ENCODE assay signal across 9 cellular contexts in genomic region chr6:109465772-109466171, GRCh38. TPM values are rescaled to one million over a fixed set of nuclear protein-coding genes. Genes with fewer than 3 reads are reported as not detected.
A peak's percentile ranks its signal among the peaks of the same experiment; 100 is the strongest.
DNase-seq lines count a peak whose midpoint lies in the region; ATAC-seq, FAIRE-seq and TF ChIP-seq lines count a peak whose summit lies in the region.
"Had no signal": no experiment of that assay in that cellular context is flagged by ENCODE, and none has a peak within 500 bp of the region (broad histone marks: within the 10 kb centered on the region; RNA-seq: fewer than 3 reads in every experiment).

No MANE protein-coding gene starts in this region.

- H3K27ac ChIP-seq in pancreas (peak overlapping the region in 3 of 4 donors; percentile 5 to 60 (median 48)), HepG2 (ENCODE audit: extremely low read length, insufficient read depth, low read length) (no peak overlapping the region)

- H3K36me3 ChIP-seq in pancreas (peaks cover 0 to 24% (median 6%) of the 10 kb centered on the region in 3 donors), HepG2 (replicated peaks in 1 of 2; ENCODE audit: control insufficient read depth in 1 of 2, insufficient read depth in 2 of 2, low read length in 2 of 2) (peaks cover 9 to 54% of the 10 kb centered on the region in 2 experiments; a peak in 4 of 5 replicates)

- TF ChIP-seq POLR2A in GM12892 (IDR thresholded peaks at IDR 0.05; ENCODE audit: low read depth, low read length) (no peak), HepG2 (IDR thresholded peaks at IDR 0.05; ENCODE audit: insufficient read depth in 1 of 2, low read depth in 2 of 2, low read length in 2 of 2) (no peak)

- in situ Hi-C loops in HepG2 (cut with HindIII; ENCODE audit: extremely low pct_ligation_motif_present, low pct_unique_long_range_greater_than_20kb) = no loop called here

- FAIRE-seq in GM12892 (lab: Jason Lieb, UNC) (peak; percentile 24), pancreas (lab: Jason Lieb, UNC) (no peak), HepG2 (lab: Jason Lieb, UNC) (no peak)

- 53 to 60% methylated on average over 7 of the region's 7 CpGs for WGBS in pancreas, 2 donors
- no CpG with 5 or more reads among the region's 7 CpGs for WGBS in HepG2 (ENCODE audit: low lambda C conversion rate)

- TF ChIP-seq RAD21 in HepG2 (CRISPR knock-in tag; IDR thresholded peaks at IDR 0.05) = no peak

- intact Hi-C loops in head of caudate nucleus (cut with DNase I) (no loop called here), pancreas (cut with DNase I) (no loop called here), HepG2 (cut with micrococcal nuclease; ENCODE audit: unreplicated experiment) (no loop called here)

- H3K9me3 ChIP-seq in pancreas = no peaks in the 10 kb centered on the region
- no peaks in the 10 kb centered on the region for H3K9me3 ChIP-seq in HepG2 (ENCODE audit: low read length)

- TF ChIP-seq EP300 in HepG2 (IDR thresholded peaks at IDR 0.05; ENCODE audit: low read depth in 2 of 2, low read length in 2 of 2) (no peak), HepG2 (CRISPR knock-in tag; IDR thresholded peaks at IDR 0.05; ENCODE audit: borderline replicate concordance) (no peak)

- H3K4me1 ChIP-seq in pancreas (peaks cover 0 to 8% (median 5%) of the 10 kb centered on the region in 3 donors), HepG2 (ENCODE audit: insufficient read depth, low read length) (no peaks in the 10 kb centered on the region)

- TF ChIP-seq CTCF in pancreas (IDR thresholded peaks at IDR 0.05) (no peak), HepG2 (CRISPR knock-in tag; IDR thresholded peaks at IDR 0.05) (no peak)

- DNase-seq in GM12892 (ENCODE audit: insufficient read length) (no peak), NCI-H2196 (lab: John Stamatoyannopoulos, UW; ENCODE audit: unreplicated experiment) (peak; percentile 93), head of caudate nucleus (peak in 33 of 42 donors; percentile 30 to 81 (median 63)), pancreas (peak in 1 of 6 donors; percentile 56), HepG2 (ENCODE audit: low spot score) (no peak), NCI-H82 treated with DMSO at 0.1 percent for 48 hours (lab: John Stamatoyannopoulos, UW; ENCODE audit: unreplicated experiment) (no peak)
- DNase-seq in stimulated activated CD4-positive, alpha-beta T cell treated with anti-CD3 and anti-CD28 coated beads, Interleukin-2, amount 100 ng/mL, for 48 hours = no peak
- DNase-seq: activated CD4-positive, alpha-beta T cell treated with anti-CD3 and anti-CD28 coated beads, Interleukin-2, amount 50 U/mL, for 1 hour had no signal

- no peak overlapping the region for H3K9ac ChIP-seq in HepG2 (ENCODE audit: insufficient read depth, low read depth, low read length)

- CTCF ChIA-PET in HepG2 (lab: Yijun Ruan, JAX; ENCODE audit: low intra/inter-chr PET ratio, low total read pairs) = no interaction called here

- H2AFZ ChIP-seq in HepG2 (ENCODE audit: low read length) = no peak overlapping the region

- no peak overlapping the region for H3K4me3 ChIP-seq in pancreas
- no peak overlapping the region for H3K4me3 ChIP-seq in HepG2 (replicated peaks in 1 of 3; ENCODE audit: insufficient read depth in 1 of 3, low read depth in 2 of 3, low read length in 3 of 3)

- H3K4me2 ChIP-seq in HepG2 (ENCODE audit: low read depth, low read length) = no peak overlapping the region

- peak; percentile 72 to 89 (median 79) for ATAC-seq in pancreas
- no peak for ATAC-seq in HepG2
- ATAC-seq in GM19397 (IDR thresholded peaks at IDR 0.05; ENCODE audit: unreplicated experiment) = no peak

- H3K79me2 ChIP-seq in HepG2 (ENCODE audit: insufficient read depth, low read length) = no peaks in the 10 kb centered on the region

- POLR2A ChIA-PET in HepG2 (lab: Yijun Ruan, JAX) = no interaction called here

- H3K27me3 ChIP-seq in pancreas (no peaks in the 10 kb centered on the region), HepG2 (ENCODE audit: control insufficient read depth in 1 of 2, insufficient read depth in 2 of 2, low read length in 2 of 2) (no peaks in the 10 kb centered on the region)

- no peaks in the 10 kb centered on the region for H4K20me1 ChIP-seq in HepG2 (ENCODE audit: insufficient read depth, low read length)

- no TSS peak for BruUV-seq in HepG2 (replicated peaks; lab: Mats Ljungman, UMichigan)

RNA-seq across cellular contexts. Expression of gene MICAL1, which starts 10.2 kb away (rescaled TPM):
- polyA plus RNA-seq in GM12892 (2012; ENCODE audit: missing spikeins) = 48.3 TPM
- 10 to 100 TPM in 1 of 6 donors, 1 to 10 TPM in 5; 3.8 to 22.4 (median 5.2) TPM for total RNA-seq in pancreas
- polyA plus RNA-seq in pancreas = 10 to 100 TPM; 36.3 to 38.2 TPM
- 1.9 and 6.9 TPM in 2 replicates for total RNA-seq in HepG2 (2016; rRNA removed; fragmentation: Illumina TruSeq; extraction: Trizol)
- 1.1 and 2.9 TPM in 2 replicates for total RNA-seq in HepG2 (2016; cell fraction: cytosol; rRNA removed; fragmentation: Illumina TruSeq; extraction: Trizol; ENCODE audit: low read depth)
- 2.2 and 7.5 TPM in 2 replicates for total RNA-seq in HepG2 (2016; cell fraction: insoluble cytoplasmic fraction; rRNA removed; fragmentation: Illumina TruSeq; extraction: Trizol)
- total RNA-seq in HepG2 (2016; cell fraction: membrane; rRNA removed; fragmentation: Illumina TruSeq; extraction: Trizol) = 0.87 and 1.4 TPM in 2 replicates
- total RNA-seq in HepG2 (2016; cell fraction: nucleus; rRNA removed; fragmentation: Illumina TruSeq; extraction: Trizol) = 10.6 and 12.0 TPM in 2 replicates
- polyA plus RNA-seq in HepG2 (2011; rRNA removed) = 39.0 and 48.0 TPM in 2 replicates
- 6.7 and 9.8 TPM in 2 replicates for polyA plus RNA-seq in HepG2 (2011; cell fraction: cytosol; rRNA removed)
- polyA plus RNA-seq in HepG2 (2011; cell fraction: nucleus; rRNA removed) = 432 and 521 TPM in 2 replicates
- 10.5 and 18.1 TPM in 2 replicates for polyA plus RNA-seq in HepG2 (2012)
- 0.25 and 0.36 TPM in 2 replicates for polyA plus RNA-seq in HepG2 (2016; cell fraction: cytosol; fragmentation: Illumina TruSeq; extraction: Trizol; ENCODE audit: low read depth)
- polyA plus RNA-seq in HepG2 (2016; cell fraction: insoluble cytoplasmic fraction; fragmentation: Illumina TruSeq; extraction: Trizol; ENCODE audit: low read depth) = 2.0 and 2.3 TPM in 2 replicates
- polyA plus RNA-seq in HepG2 (2016; cell fraction: membrane; fragmentation: Illumina TruSeq; extraction: Trizol; ENCODE audit: low read depth) = 0.81 and 0.95 TPM in 2 replicates
- polyA plus RNA-seq in HepG2 (2016; cell fraction: nucleus; fragmentation: Illumina TruSeq; extraction: Trizol; ENCODE audit: insufficient read depth, low read depth) = 40.3 and 54.1 TPM in 2 replicates
- 6.9 and 18.4 TPM in 2 replicates for polyA minus RNA-seq in HepG2 (2011; rRNA and poly(A)+ RNA removed; ENCODE audit: low replicate concordance)
- polyA minus RNA-seq in HepG2 (2011; cell fraction: cytosol; rRNA and poly(A)+ RNA removed) = 4.7 and 5.5 TPM in 2 replicates
- polyA minus RNA-seq in HepG2 (2011; cell fraction: nucleus; rRNA and poly(A)+ RNA removed) = 36.2 and 38.4 TPM in 2 replicates

RNA-seq across cellular contexts. Expression of gene ZBTB24, which starts 17.2 kb away (rescaled TPM):
- 6.3 TPM for polyA plus RNA-seq in GM12892 (2012; ENCODE audit: missing spikeins)
- total RNA-seq in pancreas (1 to 10 TPM; 2.3 to 4.3 (median 2.8) TPM), HepG2 (2016; rRNA removed; fragmentation: Illumina TruSeq; extraction: Trizol) (6.2 and 8.7 TPM in 2 replicates)
- polyA plus RNA-seq in pancreas (1 to 10 TPM; 2.2 to 3.9 TPM), HepG2 (2011; rRNA removed) (1.5 and 1.6 TPM in 2 replicates)
- total RNA-seq in HepG2 (2016; cell fraction: cytosol; rRNA removed; fragmentation: Illumina TruSeq; extraction: Trizol; ENCODE audit: low read depth) = 1.1 and 1.2 TPM in 2 replicates
- 6.7 and 8.3 TPM in 2 replicates for total RNA-seq in HepG2 (2016; cell fraction: insoluble cytoplasmic fraction; rRNA removed; fragmentation: Illumina TruSeq; extraction: Trizol)
- 4.0 and 4.6 TPM in 2 replicates for total RNA-seq in HepG2 (2016; cell fraction: membrane; rRNA removed; fragmentation: Illumina TruSeq; extraction: Trizol)
- total RNA-seq in HepG2 (2016; cell fraction: nucleus; rRNA removed; fragmentation: Illumina TruSeq; extraction: Trizol) = 5.4 and 5.8 TPM in 2 replicates
- polyA plus RNA-seq in HepG2 (2011; cell fraction: cytosol; rRNA removed) = 1.0 and 1.4 TPM in 2 replicates
- polyA plus RNA-seq in HepG2 (2011; cell fraction: nucleus; rRNA removed) = 1.5 and 1.7 TPM in 2 replicates
- polyA plus RNA-seq in HepG2 (2012) = 2.3 and 2.8 TPM in 2 replicates
- 0.88 and 0.89 TPM in 2 replicates for polyA plus RNA-seq in HepG2 (2016; cell fraction: cytosol; fragmentation: Illumina TruSeq; extraction: Trizol; ENCODE audit: low read depth)
- polyA plus RNA-seq in HepG2 (2016; cell fraction: insoluble cytoplasmic fraction; fragmentation: Illumina TruSeq; extraction: Trizol; ENCODE audit: low read depth) = 6.1 and 6.3 TPM in 2 replicates
- polyA plus RNA-seq in HepG2 (2016; cell fraction: membrane; fragmentation: Illumina TruSeq; extraction: Trizol; ENCODE audit: low read depth) = 1.9 and 2.0 TPM in 2 replicates
- 7.1 and 7.4 TPM in 2 replicates for polyA plus RNA-seq in HepG2 (2016; cell fraction: nucleus; fragmentation: Illumina TruSeq; extraction: Trizol; ENCODE audit: insufficient read depth, low read depth)
- polyA minus RNA-seq in HepG2 (2011; rRNA and poly(A)+ RNA removed; ENCODE audit: low replicate concordance) = 1.3 and 9.1 TPM in 2 replicates
- 2.5 and 3.1 TPM in 2 replicates for polyA minus RNA-seq in HepG2 (2011; cell fraction: cytosol; rRNA and poly(A)+ RNA removed)
- 4.1 and 4.4 TPM in 2 replicates for polyA minus RNA-seq in HepG2 (2011; cell fraction: nucleus; rRNA and poly(A)+ RNA removed)

RNA-seq across cellular contexts. Expression of gene SMPD2, which starts 25.2 kb away (rescaled TPM):
- 9.8 TPM for polyA plus RNA-seq in GM12892 (2012; ENCODE audit: missing spikeins)
- total RNA-seq in pancreas (10 to 100 TPM in 2 of 6 donors, 1 to 10 TPM in 4; 7.1 to 10.5 (median 8.9) TPM), HepG2 (2016; rRNA removed; fragmentation: Illumina TruSeq; extraction: Trizol) (6.7 and 10.6 TPM in 2 replicates)
- polyA plus RNA-seq in pancreas (10 to 100 TPM; 15.9 to 17.0 TPM), HepG2 (2011; rRNA removed) (5.9 and 6.9 TPM in 2 replicates)
- total RNA-seq in HepG2 (2016; cell fraction: cytosol; rRNA removed; fragmentation: Illumina TruSeq; extraction: Trizol; ENCODE audit: low read depth) = 4.6 and 5.2 TPM in 2 replicates
- total RNA-seq in HepG2 (2016; cell fraction: insoluble cytoplasmic fraction; rRNA removed; fragmentation: Illumina TruSeq; extraction: Trizol) = 7.4 and 12.3 TPM in 2 replicates
- total RNA-seq in HepG2 (2016; cell fraction: membrane; rRNA removed; fragmentation: Illumina TruSeq; extraction: Trizol) = 8.5 and 8.7 TPM in 2 replicates
- total RNA-seq in HepG2 (2016; cell fraction: nucleus; rRNA removed; fragmentation: Illumina TruSeq; extraction: Trizol) = 12.1 and 13.9 TPM in 2 replicates
- 5.0 and 5.8 TPM in 2 replicates for polyA plus RNA-seq in HepG2 (2011; cell fraction: cytosol; rRNA removed)
- polyA plus RNA-seq in HepG2 (2011; cell fraction: nucleus; rRNA removed) = 15.0 and 17.9 TPM in 2 replicates
- 2.4 and 4.1 TPM in 2 replicates for polyA plus RNA-seq in HepG2 (2012)
- 5.7 and 6.5 TPM in 2 replicates for polyA plus RNA-seq in HepG2 (2016; cell fraction: cytosol; fragmentation: Illumina TruSeq; extraction: Trizol; ENCODE audit: low read depth)
- 7.1 and 7.3 TPM in 2 replicates for polyA plus RNA-seq in HepG2 (2016; cell fraction: insoluble cytoplasmic fraction; fragmentation: Illumina TruSeq; extraction: Trizol; ENCODE audit: low read depth)
- 5.9 and 8.0 TPM in 2 replicates for polyA plus RNA-seq in HepG2 (2016; cell fraction: membrane; fragmentation: Illumina TruSeq; extraction: Trizol; ENCODE audit: low read depth)
- polyA plus RNA-seq in HepG2 (2016; cell fraction: nucleus; fragmentation: Illumina TruSeq; extraction: Trizol; ENCODE audit: insufficient read depth, low read depth) = 13.1 and 18.5 TPM in 2 replicates
- 8.7 and 50.0 TPM in 2 replicates for polyA minus RNA-seq in HepG2 (2011; rRNA and poly(A)+ RNA removed; ENCODE audit: low replicate concordance)
- polyA minus RNA-seq in HepG2 (2011; cell fraction: cytosol; rRNA and poly(A)+ RNA removed) = 1.8 and 3.3 TPM in 2 replicates
- polyA minus RNA-seq in HepG2 (2011; cell fraction: nucleus; rRNA and poly(A)+ RNA removed) = 15.7 and 21.8 TPM in 2 replicates

RNA-seq across cellular contexts. Expression of gene PPIL6, which starts 25.3 kb away (rescaled TPM):
- not detected for polyA plus RNA-seq in GM12892 (2012; ENCODE audit: missing spikeins)
- 1 to 10 TPM; 1.5 to 3.4 (median 2.0) TPM for total RNA-seq in pancreas
- 1 to 10 TPM; 1.1 to 3.3 TPM for polyA plus RNA-seq in pancreas
- total RNA-seq in HepG2 (2016; rRNA removed; fragmentation: Illumina TruSeq; extraction: Trizol) = 0.22 TPM in 1 of 2 replicates, not detected in the other
- not detected in 2 replicates for total RNA-seq in HepG2 (2016; cell fraction: cytosol; rRNA removed; fragmentation: Illumina TruSeq; extraction: Trizol; ENCODE audit: low read depth)
- 0.16 and 0.48 TPM in 2 replicates for total RNA-seq in HepG2 (2016; cell fraction: insoluble cytoplasmic fraction; rRNA removed; fragmentation: Illumina TruSeq; extraction: Trizol)
- 0.19 TPM in 1 of 2 replicates, not detected in the other for total RNA-seq in HepG2 (2016; cell fraction: membrane; rRNA removed; fragmentation: Illumina TruSeq; extraction: Trizol)
- not detected in 2 replicates for total RNA-seq in HepG2 (2016; cell fraction: nucleus; rRNA removed; fragmentation: Illumina TruSeq; extraction: Trizol)
- polyA plus RNA-seq in HepG2 (2011; rRNA removed) = 0.01 and 0.46 TPM in 2 replicates
- polyA plus RNA-seq in HepG2 (2011; cell fraction: cytosol; rRNA removed) = 0.05 and 0.12 TPM in 2 replicates
- not detected in 2 replicates for polyA plus RNA-seq in HepG2 (2011; cell fraction: nucleus; rRNA removed)
- polyA plus RNA-seq in HepG2 (2012) = 0.11 TPM in 1 of 2 replicates, not detected in the other
- polyA plus RNA-seq in HepG2 (2016; cell fraction: cytosol; fragmentation: Illumina TruSeq; extraction: Trizol; ENCODE audit: low read depth) = 0.31 TPM in 1 of 2 replicates, not detected in the other
- polyA plus RNA-seq in HepG2 (2016; cell fraction: insoluble cytoplasmic fraction; fragmentation: Illumina TruSeq; extraction: Trizol; ENCODE audit: low read depth) = not detected in 2 replicates
- 0.13 TPM in 1 of 2 replicates, not detected in the other for polyA plus RNA-seq in HepG2 (2016; cell fraction: membrane; fragmentation: Illumina TruSeq; extraction: Trizol; ENCODE audit: low read depth)
- polyA plus RNA-seq in HepG2 (2016; cell fraction: nucleus; fragmentation: Illumina TruSeq; extraction: Trizol; ENCODE audit: insufficient read depth, low read depth) = not detected in 2 replicates
- 0.87 TPM in 1 of 2 replicates, not detected in the other for polyA minus RNA-seq in HepG2 (2011; rRNA and poly(A)+ RNA removed; ENCODE audit: low replicate concordance)
- not detected in 2 replicates for polyA minus RNA-seq in HepG2 (2011; cell fraction: cytosol; rRNA and poly(A)+ RNA removed)
- polyA minus RNA-seq in HepG2 (2011; cell fraction: nucleus; rRNA and poly(A)+ RNA removed) = not detected in 2 replicates

Comparison
In these comparisons a context has a peak if more than half of its experiments do, and no peak if none do; other contexts are left out.
1. DNase-seq: peak in NCI-H2196 (single experiment) and head of caudate nucleus (33 of 42); none in GM12892 (single experiment), HepG2 (single experiment), stimulated activated CD4-positive, alpha-beta T cell treated with anti-CD3 and anti-CD28 coated beads, Interleukin-2, amount 100 ng/mL, for 48 hours (0 of 2) and NCI-H82 treated with DMSO at 0.1 percent for 48 hours (single experiment).
2. ATAC-seq: peak in pancreas (4 of 4); none in HepG2 (single experiment) and GM19397 (single experiment).